Comparison of ENCODE assay signal across 12 cellular contexts in the genomic region with DNA sequence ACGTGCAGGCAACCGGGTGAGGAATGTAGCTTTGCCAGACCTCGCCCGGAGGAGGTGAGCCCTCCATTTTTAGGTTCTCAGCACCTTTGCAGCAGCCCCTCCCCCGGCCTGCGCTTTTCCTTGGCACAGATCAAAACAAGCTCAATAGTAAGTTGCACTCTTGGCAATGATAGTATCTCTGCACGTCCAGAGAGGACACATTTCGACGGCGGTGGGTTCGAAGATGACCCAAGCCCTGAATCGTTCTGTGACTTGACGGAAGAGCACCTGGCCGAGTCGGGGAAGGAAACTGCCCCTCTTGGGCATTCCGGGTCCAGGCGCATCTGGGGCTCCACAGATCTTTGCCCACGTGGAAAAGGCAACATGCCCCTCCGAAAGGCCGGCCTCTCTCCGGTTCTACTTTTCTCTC. TPM values are rescaled to one million over a fixed set of nuclear protein-coding genes. Genes with fewer than 3 reads are reported as not detected.
DNase-seq lines count a peak whose midpoint lies in the region; FAIRE-seq and TF ChIP-seq lines count a peak whose summit lies in the region.
"Had no signal": no experiment of that assay in that cellular context is flagged by ENCODE, and none has a peak within 500 bp of the region (broad histone marks: within the 10 kb centered on the region; RNA-seq: fewer than 3 reads in every experiment).

No MANE protein-coding gene starts in this region.

- H3K27me3 ChIP-seq in Caco-2 (replicated peaks; ENCODE audit: control insufficient read depth, insufficient read depth, low read length) (0 out of 2 replicates have a peak, but pooled peaks cover 1% of the 10 kb centered on the region), MM.1S (replicated peaks; ENCODE audit: insufficient read depth, low read length) (no peaks in the 10 kb centered on the region), prostate gland (replicated peaks; ENCODE audit: insufficient read depth) (peaks cover 7% of the 10 kb centered on the region)

- H3K36me3 Mint-ChIP-seq in Caco-2 (ENCODE audit: insufficient read depth, unreplicated experiment), result no peaks in the 10 kb centered on the region

- TF ChIP-seq CTCF in Caco-2 (IDR thresholded peaks at IDR 0.05; ENCODE audit: insufficient read depth in 1 of 2, low read depth in 1 of 2, low read length in 1 of 2, severe bottlenecking in 1 of 2, unreplicated experiment in 1 of 2) (no peak), MM.1S (IDR thresholded peaks at IDR 0.05; ENCODE audit: low read length) (no peak), fibroblast of the aortic adventitia (IDR thresholded peaks at IDR 0.05; ENCODE audit: insufficient read depth, low read length) (no peak), prostate gland (IDR thresholded peaks at IDR 0.05) (no peak)

- H3K4me2 ChIP-seq in MM.1S (ENCODE audit: low read depth, low read length), result peak overlapping the region; percentile 82

- no peaks in the 10 kb centered on the region for H3K4me1 Mint-ChIP-seq in Caco-2 (ENCODE audit: low read depth, unreplicated experiment)

- peak overlapping the region; percentile 70; the same call in 1 of the 2 replicates for H3K9ac ChIP-seq in MM.1S (ENCODE audit: low read length)

- H3K27ac Mint-ChIP-seq in Caco-2 (ENCODE audit: unreplicated experiment), result no peak overlapping the region

- H3K79me2 ChIP-seq in MM.1S (ENCODE audit: low read length), result peaks cover 59% of the 10 kb centered on the region

- H3K36me3 ChIP-seq in Caco-2 (ENCODE audit: control insufficient read depth, insufficient read depth, low read length) (no peaks in the 10 kb centered on the region), MM.1S (replicated peaks; ENCODE audit: insufficient read depth, low read length) (no peaks in the 10 kb centered on the region), prostate gland (no peaks in the 10 kb centered on the region)

- H3K4me1 ChIP-seq in Caco-2, result no peaks in the 10 kb centered on the region; the same call in 1 of the 2 replicates
- H3K4me1 ChIP-seq in MM.1S (ENCODE audit: low read length), result peaks cover 13% of the 10 kb centered on the region
- H3K4me1 ChIP-seq in prostate gland (replicated peaks), result no peaks in the 10 kb centered on the region

- CTCF ChIA-PET in Caco-2 (lab: Charles Lee), result no interaction called here

- DNase-seq in Caco-2, result no peak
- no peak for DNase-seq in MM.1S
- no peak for DNase-seq in fibroblast of the aortic adventitia (ENCODE audit: low read depth)
- no peak for DNase-seq in prostate gland (ENCODE audit: low spot score)
- no peak for DNase-seq in NCI-H146 treated with DMSO at 0.1 percent for 48 hours (lab: John Stamatoyannopoulos, UW; ENCODE audit: unreplicated experiment)
- DNase-seq in RCC 7860 (ENCODE audit: low spot score), result no peak
- DNase-seq in H4 (ENCODE audit: low spot score), result no peak
- no peak for DNase-seq in NCI-H526 treated with DMSO at 0.1 percent for 48 hours (lab: John Stamatoyannopoulos, UW)
- DNase-seq: MV-4-11; stimulated activated naive CD4-positive, alpha-beta T cell had no signal

- H3K4me3 ChIP-seq in Caco-2 (ENCODE audit: low read depth, low read length), result no peak overlapping the region
- H3K4me3 ChIP-seq in MM.1S (ENCODE audit: low read length), result peak overlapping the region; percentile 68
- H3K4me3 ChIP-seq in fibroblast of the aortic adventitia (ENCODE audit: low read depth, low read length), result peak overlapping the region; percentile 68
- H3K4me3 ChIP-seq in prostate gland, result peak overlapping the region; percentile 38 to 42

- H3K4me3 Mint-ChIP-seq in Caco-2 (ENCODE audit: unreplicated experiment), result peak overlapping the region; percentile 43

- peaks cover 20% of the 10 kb centered on the region for H3F3A ChIP-seq in MM.1S (ENCODE audit: insufficient read depth, low read length)

- H3K9me3 ChIP-seq in Caco-2, result peaks cover 3% of the 10 kb centered on the region; the same call in 1 of the 2 replicates
- H3K9me3 ChIP-seq in MM.1S (replicated peaks; ENCODE audit: insufficient read depth, low read length), result no peaks in the 10 kb centered on the region
- H3K9me3 ChIP-seq in prostate gland, result no peaks in the 10 kb centered on the region

- peaks cover 6% of the 10 kb centered on the region for H3K27me3 Mint-ChIP-seq in Caco-2 (ENCODE audit: insufficient read depth, unreplicated experiment)

- H3K9me2 ChIP-seq in MM.1S (replicated peaks; ENCODE audit: insufficient read depth, low read length), result no peaks in the 10 kb centered on the region

- no peak for TF ChIP-seq POLR2A in prostate gland (IDR thresholded peaks at IDR 0.05)

- POLR2A ChIA-PET in Caco-2 (lab: Charles Lee), result no interaction called here

- no peak for FAIRE-seq in RCC 7860 (lab: Jason Lieb, UNC)

- no peaks in the 10 kb centered on the region for H4K20me1 ChIP-seq in MM.1S (ENCODE audit: insufficient read depth, low read length)

- peak overlapping the region; percentile 58 for H2AFZ ChIP-seq in MM.1S (ENCODE audit: low read length)

- no peaks in the 10 kb centered on the region for H3K9me3 Mint-ChIP-seq in Caco-2 (ENCODE audit: unreplicated experiment)

- intact Hi-C loops in Caco-2 (cut with micrococcal nuclease; ENCODE audit: unreplicated experiment), result no loop called here
- intact Hi-C loops in prostate gland (cut with DNase I), result loop anchor here (10.0 kb wide), 1 partner anchor 424 kb away; no protein-coding TSS in a partner anchor

- no TSS peak for BruUV-seq in Caco-2 (replicated peaks; lab: Mats Ljungman, UMichigan)

- peak overlapping the region; percentile 25; the same call in 1 of the 2 replicates for H3K27ac ChIP-seq in MM.1S (ENCODE audit: low read length)
- H3K27ac ChIP-seq in prostate gland, result peak overlapping the region in 1 of 2 donors; percentile 65

- 17% methylated on average over 21 of the region's 21 CpGs for WGBS in prostate gland

RNA-seq across cellular contexts. Expression of gene GDNF, which starts 0.9 kb away (rescaled TPM):
- not detected in 2 replicates for total RNA-seq in Caco-2 (2022)
- total RNA-seq in fibroblast of the aortic adventitia (ENCODE audit: low replicate concordance), result 0.54 TPM in 1 of 2 replicates, not detected in the other
- 1 to 10 TPM in 1 of 2 donors, under 1 TPM in 1; 0.18 to 1.3 TPM for total RNA-seq in prostate gland
- not detected in 2 replicates for total RNA-seq in H4 (2014; rRNA removed; shearing (Covaris generic))
- total RNA-seq: cerebellum, mononuclear cell had no signal
